Comparison of ENCODE assay signal across 1 cellular context in genomic region chr10:3754727-3755439, GRCh38.
TF ChIP-seq lines count a peak whose summit lies in the region.

No MANE protein-coding gene starts in this region.

TF ChIP-seq in GM23338, 12 proteins besides CTCF, POLR2A, EP300 and RAD21 (continued from another document):
- TF ChIP-seq ZNF331 (CRISPR knock-in tag; IDR thresholded peaks at IDR 0.05; ENCODE audit: low read depth): no peak
TF ChIP-seq in GM23338: peak in this region for 0.
